17 cellular contexts compared by ENCODE assay signal in genomic region chr19:18239303-18239702, GRCh38. TPM values are rescaled to one million over a fixed set of nuclear protein-coding genes. Genes with fewer than 3 reads are reported as not detected.
DNase-seq lines count a peak whose midpoint lies in the region; ATAC-seq, FAIRE-seq and TF ChIP-seq lines count a peak whose summit lies in the region.
"Had no signal": no experiment of that assay in that cellular context is flagged by ENCODE, and none has a peak within 500 bp of the region (broad histone marks: within the 10 kb centered on the region; RNA-seq: fewer than 3 reads in every experiment).

No MANE protein-coding gene starts in this region.

- H3K4me1 ChIP-seq in HepG2 (ENCODE audit: insufficient read depth, low read length) (no peaks in the 10 kb centered on the region), right lobe of liver (no peaks in the 10 kb centered on the region), testis (no peaks in the 10 kb centered on the region)
- H3K4me1 ChIP-seq: colonic mucosa, suprapubic skin had no signal

- H2AFZ ChIP-seq in HepG2 (ENCODE audit: low read length): no peak overlapping the region

- H3K27me3 Mint-ChIP-seq in Calu3 (ENCODE audit: unreplicated experiment): peaks cover 48% of the 10 kb centered on the region

- intact Hi-C loops in HepG2 (cut with micrococcal nuclease; ENCODE audit: unreplicated experiment) (no loop called here), right lobe of liver (cut with DNase I) (no loop called here), testis (cut with DNase I; ENCODE audit: low total_unique reads) (no loop called here), Calu3 (cut with micrococcal nuclease; ENCODE audit: unreplicated experiment) (no loop called here)

- H3K27ac ChIP-seq in HepG2 (ENCODE audit: extremely low read length, insufficient read depth, low read length) (no peak overlapping the region), right lobe of liver (no peak overlapping the region), testis (no peak overlapping the region)
- H3K27ac ChIP-seq: colonic mucosa, epithelial cell of prostate, skin epidermis, suprapubic skin had no signal

- H4K20me1 ChIP-seq in HepG2 (ENCODE audit: insufficient read depth, low read length): no peaks in the 10 kb centered on the region

- no peak for TF ChIP-seq RAD21 in HepG2 (CRISPR knock-in tag; IDR thresholded peaks at IDR 0.05)

- no peak overlapping the region for H3K4me3 Mint-ChIP-seq in Calu3 (ENCODE audit: low read depth, unreplicated experiment)
- H3K4me3 Mint-ChIP-seq: T-helper 1 cell treated with Interleukin-12 subunit alpha and Interleukin-12 subunit beta and Interleukin-4 antibody, amounts not matched to agents 30 μg/mL and 1 μg/mL, for 36 hours had no signal

- no peak overlapping the region for H3K9ac ChIP-seq in HepG2 (ENCODE audit: insufficient read depth, low read depth, low read length)

- no peak for TF ChIP-seq POLR2A in HepG2 (IDR thresholded peaks at IDR 0.05; ENCODE audit: insufficient read depth in 1 of 2, low read depth in 2 of 2, low read length in 2 of 2)
- TF ChIP-seq POLR2A in right lobe of liver (IDR thresholded peaks at IDR 0.05): no peak
- TF ChIP-seq POLR2A in testis (IDR thresholded peaks at IDR 0.05): no peak

- no peak overlapping the region for H3K27ac Mint-ChIP-seq in Calu3 (ENCODE audit: unreplicated experiment)
- H3K27ac Mint-ChIP-seq: T-helper 1 cell treated with Interleukin-12 subunit alpha and Interleukin-12 subunit beta and Interleukin-4 antibody, amounts not matched to agents 30 μg/mL and 1 μg/mL, for 36 hours had no signal

- no peak for FAIRE-seq in HepG2 (lab: Jason Lieb, UNC)
- FAIRE-seq: frontal cortex had no signal

- no peaks in the 10 kb centered on the region; a peak in 1 of 5 replicates for H3K27me3 ChIP-seq in HepG2 (ENCODE audit: control insufficient read depth in 1 of 2, insufficient read depth in 2 of 2, low read length in 2 of 2)
- H3K27me3 ChIP-seq in right lobe of liver: peaks cover 0 to 3% of the 10 kb centered on the region in 2 donors
- H3K27me3 ChIP-seq in testis: no peaks in the 10 kb centered on the region

- no peaks in the 10 kb centered on the region for H3K36me3 Mint-ChIP-seq in Calu3 (ENCODE audit: insufficient read depth, unreplicated experiment)

- H3K9me3 ChIP-seq in HepG2 (ENCODE audit: low read length) (no peaks in the 10 kb centered on the region), right lobe of liver (no peaks in the 10 kb centered on the region), testis (no peaks in the 10 kb centered on the region)
- H3K9me3 ChIP-seq: colonic mucosa, suprapubic skin had no signal

- no peak for ATAC-seq in HepG2
- ATAC-seq in right lobe of liver: no peak

- no peaks in the 10 kb centered on the region for H3K4me1 Mint-ChIP-seq in Calu3 (ENCODE audit: low read depth, unreplicated experiment)

- no peaks in the 10 kb centered on the region for H3K79me2 ChIP-seq in HepG2 (ENCODE audit: insufficient read depth, low read length)

- no peak overlapping the region for H3K4me3 ChIP-seq in HepG2 (replicated peaks in 1 of 3; ENCODE audit: insufficient read depth in 1 of 3, low read depth in 2 of 3, low read length in 3 of 3)
- no peak overlapping the region for H3K4me3 ChIP-seq in right lobe of liver
- no peak overlapping the region for H3K4me3 ChIP-seq in testis
- H3K4me3 ChIP-seq: colonic mucosa, skin epidermis, suprapubic skin had no signal

- CTCF ChIA-PET in HepG2 (lab: Yijun Ruan, JAX; ENCODE audit: low intra/inter-chr PET ratio, low total read pairs) (no interaction called here), Calu3 (lab: Charles Lee) (no interaction called here)

- in situ Hi-C loops in HepG2 (cut with HindIII; ENCODE audit: extremely low pct_ligation_motif_present, low pct_unique_long_range_greater_than_20kb): no loop called here

- TF ChIP-seq EP300 in HepG2 (IDR thresholded peaks at IDR 0.05; ENCODE audit: low read depth in 2 of 2, low read length in 2 of 2) (no peak), HepG2 (CRISPR knock-in tag; IDR thresholded peaks at IDR 0.05; ENCODE audit: borderline replicate concordance) (no peak)

- no peaks in the 10 kb centered on the region for H3K9me3 Mint-ChIP-seq in Calu3 (ENCODE audit: low read depth, unreplicated experiment)
- H3K9me3 Mint-ChIP-seq: T-helper 1 cell treated with Interleukin-12 subunit alpha and Interleukin-12 subunit beta and Interleukin-4 antibody, amounts not matched to agents 30 μg/mL and 1 μg/mL, for 36 hours had no signal

- 15% methylated on average over 12 of the region's 12 CpGs for WGBS in HepG2 (ENCODE audit: low lambda C conversion rate)
- 26% methylated on average over 8 of the region's 12 CpGs for WGBS in right lobe of liver (ENCODE audit: insufficient coverage, low coverage, low lambda C conversion rate, missing lambda C conversion rate)
- 27 to 36% methylated on average over 12 of the region's 12 CpGs for WGBS in testis, 2 donors

- POLR2A ChIA-PET in HepG2 (lab: Yijun Ruan, JAX): no interaction called here

- no peak for DNase-seq in HepG2 (ENCODE audit: low spot score)
- no peak for DNase-seq in right lobe of liver
- DNase-seq in astrocyte of the hippocampus (ENCODE audit: low read depth, low spot score): peak; percentile 29
- DNase-seq in testis: peak; percentile 26
- no peak for DNase-seq in DMS53 (lab: John Stamatoyannopoulos, UW)
- DNase-seq in Calu3: no peak
- DNase-seq: activated gamma-delta T cell; colonic mucosa; NCI-H1694 treated with DMSO at 0.1 percent for 48 hours; Right ventricle myocardium superior; stimulated activated CD4-positive, alpha-beta T cell treated with anti-CD3 and anti-CD28 coated beads, Interleukin-4, amount 100 ng/mL, for 24 hours; stimulated activated CD8-positive, alpha-beta memory T cell treated with anti-CD3 and anti-CD28 coated beads, Interleukin-4, amount 100 ng/mL, for 48 hours had no signal

- TF ChIP-seq CTCF in HepG2 (CRISPR knock-in tag; IDR thresholded peaks at IDR 0.05) (no peak), right lobe of liver (IDR thresholded peaks at IDR 0.05) (no peak), testis (IDR thresholded peaks at IDR 0.05) (no peak), Calu3 (IDR thresholded peaks at IDR 0.05; ENCODE audit: unreplicated experiment) (no peak)

- BruUV-seq in HepG2 (replicated peaks; lab: Mats Ljungman, UMichigan): no TSS peak
- no TSS peak for BruUV-seq in Calu3 (replicated peaks; lab: Mats Ljungman, UMichigan)

- H3K4me2 ChIP-seq in HepG2 (ENCODE audit: low read depth, low read length): no peak overlapping the region

- H3K36me3 ChIP-seq in HepG2 (replicated peaks in 1 of 2; ENCODE audit: control insufficient read depth in 1 of 2, insufficient read depth in 2 of 2, low read length in 2 of 2) (no peaks in the 10 kb centered on the region), right lobe of liver (no peaks in the 10 kb centered on the region), testis (ENCODE audit: low read depth, missing control alignments) (no peaks in the 10 kb centered on the region)
- H3K36me3 ChIP-seq: colonic mucosa, suprapubic skin had no signal

RNA-seq across cellular contexts. Expression of gene PDE4C, which starts 13.1 kb away (rescaled TPM):
- total RNA-seq in HepG2 (2016; rRNA removed; fragmentation: Illumina TruSeq; extraction: Trizol) (0.90 and 1.4 TPM in 2 replicates), right lobe of liver (1 to 10 TPM in 1 of 6 experiments, under 1 TPM in 5; 0.25 to 1.1 (median 0.57) TPM), testis (10 to 100 TPM in 1 of 2 donors, 1 to 10 TPM in 1; 7.1 to 19.5 TPM), Calu3 (2022) (0.90 and 2.4 TPM in 2 replicates)
- 0.30 and 0.44 TPM in 2 replicates for total RNA-seq in HepG2 (2016; cell fraction: cytosol; rRNA removed; fragmentation: Illumina TruSeq; extraction: Trizol; ENCODE audit: low read depth)
- 0.49 and 1.5 TPM in 2 replicates for total RNA-seq in HepG2 (2016; cell fraction: insoluble cytoplasmic fraction; rRNA removed; fragmentation: Illumina TruSeq; extraction: Trizol)
- total RNA-seq in HepG2 (2016; cell fraction: membrane; rRNA removed; fragmentation: Illumina TruSeq; extraction: Trizol): 0.07 and 0.37 TPM in 2 replicates
- 1.7 and 2.4 TPM in 2 replicates for total RNA-seq in HepG2 (2016; cell fraction: nucleus; rRNA removed; fragmentation: Illumina TruSeq; extraction: Trizol)
- polyA plus RNA-seq in HepG2 (2011; rRNA removed) (14.0 and 17.9 TPM in 2 replicates), testis (ENCODE audit: insufficient read depth, low read depth, low replicate concordance) (5.7 TPM)
- 3.4 and 4.6 TPM in 2 replicates for polyA plus RNA-seq in HepG2 (2011; cell fraction: cytosol; rRNA removed)
- polyA plus RNA-seq in HepG2 (2011; cell fraction: nucleus; rRNA removed): 128 and 158 TPM in 2 replicates
- 2.2 and 3.2 TPM in 2 replicates for polyA plus RNA-seq in HepG2 (2012)
- polyA plus RNA-seq in HepG2 (2016; cell fraction: cytosol; fragmentation: Illumina TruSeq; extraction: Trizol; ENCODE audit: low read depth): not detected in 2 replicates
- polyA plus RNA-seq in HepG2 (2016; cell fraction: insoluble cytoplasmic fraction; fragmentation: Illumina TruSeq; extraction: Trizol; ENCODE audit: low read depth): 0.33 and 0.37 TPM in 2 replicates
- polyA plus RNA-seq in HepG2 (2016; cell fraction: membrane; fragmentation: Illumina TruSeq; extraction: Trizol; ENCODE audit: low read depth): not detected in 2 replicates
- polyA plus RNA-seq in HepG2 (2016; cell fraction: nucleus; fragmentation: Illumina TruSeq; extraction: Trizol; ENCODE audit: insufficient read depth, low read depth): 10.9 and 11.5 TPM in 2 replicates
- 0.56 and 12.3 TPM in 2 replicates for polyA minus RNA-seq in HepG2 (2011; rRNA and poly(A)+ RNA removed; ENCODE audit: low replicate concordance)
- 1.5 and 3.1 TPM in 2 replicates for polyA minus RNA-seq in HepG2 (2011; cell fraction: cytosol; rRNA and poly(A)+ RNA removed)
- 30.4 and 31.1 TPM in 2 replicates for polyA minus RNA-seq in HepG2 (2011; cell fraction: nucleus; rRNA and poly(A)+ RNA removed)

RNA-seq across cellular contexts. Expression of gene IQCN, which starts 34.9 kb away (rescaled TPM):
- total RNA-seq in HepG2 (2016; rRNA removed; fragmentation: Illumina TruSeq; extraction: Trizol) (0.04 and 0.07 TPM in 2 replicates), right lobe of liver (1 to 10 TPM in 5 of 6 experiments, under 1 TPM in 1; 0.82 to 5.3 (median 2.5) TPM), testis (10 to 100 TPM; 30.1 to 62.3 TPM), Calu3 (2022) (1.5 and 1.6 TPM in 2 replicates)
- not detected in 2 replicates for total RNA-seq in HepG2 (2016; cell fraction: cytosol; rRNA removed; fragmentation: Illumina TruSeq; extraction: Trizol; ENCODE audit: low read depth)
- total RNA-seq in HepG2 (2016; cell fraction: insoluble cytoplasmic fraction; rRNA removed; fragmentation: Illumina TruSeq; extraction: Trizol): 0.04 TPM in 1 of 2 replicates, not detected in the other
- not detected in 2 replicates for total RNA-seq in HepG2 (2016; cell fraction: membrane; rRNA removed; fragmentation: Illumina TruSeq; extraction: Trizol)
- total RNA-seq in HepG2 (2016; cell fraction: nucleus; rRNA removed; fragmentation: Illumina TruSeq; extraction: Trizol): 0.13 TPM in 1 of 2 replicates, not detected in the other
- polyA plus RNA-seq in HepG2 (2011; rRNA removed) (0.14 and 0.18 TPM in 2 replicates), testis (ENCODE audit: insufficient read depth, low read depth, low replicate concordance) (88.1 TPM)
- polyA plus RNA-seq in HepG2 (2011; cell fraction: cytosol; rRNA removed): 0.03 and 0.04 TPM in 2 replicates
- 1.3 and 1.5 TPM in 2 replicates for polyA plus RNA-seq in HepG2 (2011; cell fraction: nucleus; rRNA removed)
- 0.13 TPM in 2 replicates for polyA plus RNA-seq in HepG2 (2012)
- polyA plus RNA-seq in HepG2 (2016; cell fraction: cytosol; fragmentation: Illumina TruSeq; extraction: Trizol; ENCODE audit: low read depth): not detected in 2 replicates
- polyA plus RNA-seq in HepG2 (2016; cell fraction: insoluble cytoplasmic fraction; fragmentation: Illumina TruSeq; extraction: Trizol; ENCODE audit: low read depth): not detected in 2 replicates
- not detected in 2 replicates for polyA plus RNA-seq in HepG2 (2016; cell fraction: membrane; fragmentation: Illumina TruSeq; extraction: Trizol; ENCODE audit: low read depth)
- 0.25 and 0.49 TPM in 2 replicates for polyA plus RNA-seq in HepG2 (2016; cell fraction: nucleus; fragmentation: Illumina TruSeq; extraction: Trizol; ENCODE audit: insufficient read depth, low read depth)
- 0.26 and 0.91 TPM in 2 replicates for polyA minus RNA-seq in HepG2 (2011; rRNA and poly(A)+ RNA removed; ENCODE audit: low replicate concordance)
- 0.53 TPM in 1 of 2 replicates, not detected in the other for polyA minus RNA-seq in HepG2 (2011; cell fraction: cytosol; rRNA and poly(A)+ RNA removed)
- 0.52 and 0.62 TPM in 2 replicates for polyA minus RNA-seq in HepG2 (2011; cell fraction: nucleus; rRNA and poly(A)+ RNA removed)

RNA-seq across cellular contexts. Expression of gene RAB3A, which starts 35.5 kb away (rescaled TPM):
- total RNA-seq in HepG2 (2016; rRNA removed; fragmentation: Illumina TruSeq; extraction: Trizol) (0.53 and 0.58 TPM in 2 replicates), right lobe of liver (1 to 10 TPM in 3 of 6 experiments, under 1 TPM in 3; 0.81 to 2.6 (median 1.4) TPM), testis (1 to 10 TPM; 2.8 to 4.6 TPM), Calu3 (2022) (1.9 TPM in 2 replicates)
- 1.5 and 2.4 TPM in 2 replicates for total RNA-seq in HepG2 (2016; cell fraction: cytosol; rRNA removed; fragmentation: Illumina TruSeq; extraction: Trizol; ENCODE audit: low read depth)
- total RNA-seq in HepG2 (2016; cell fraction: insoluble cytoplasmic fraction; rRNA removed; fragmentation: Illumina TruSeq; extraction: Trizol): 0.61 and 1.2 TPM in 2 replicates
- 1.4 and 1.8 TPM in 2 replicates for total RNA-seq in HepG2 (2016; cell fraction: membrane; rRNA removed; fragmentation: Illumina TruSeq; extraction: Trizol)
- 1.0 and 1.4 TPM in 2 replicates for total RNA-seq in HepG2 (2016; cell fraction: nucleus; rRNA removed; fragmentation: Illumina TruSeq; extraction: Trizol)
- polyA plus RNA-seq in HepG2 (2011; rRNA removed) (0.95 and 0.98 TPM in 2 replicates), testis (ENCODE audit: insufficient read depth, low read depth, low replicate concordance) (6.3 TPM)
- 1.4 TPM in 2 replicates for polyA plus RNA-seq in HepG2 (2011; cell fraction: cytosol; rRNA removed)
- polyA plus RNA-seq in HepG2 (2011; cell fraction: nucleus; rRNA removed): 2.7 and 3.2 TPM in 2 replicates
- 1.8 and 2.1 TPM in 2 replicates for polyA plus RNA-seq in HepG2 (2012)
- 0.90 and 0.94 TPM in 2 replicates for polyA plus RNA-seq in HepG2 (2016; cell fraction: cytosol; fragmentation: Illumina TruSeq; extraction: Trizol; ENCODE audit: low read depth)
- polyA plus RNA-seq in HepG2 (2016; cell fraction: insoluble cytoplasmic fraction; fragmentation: Illumina TruSeq; extraction: Trizol; ENCODE audit: low read depth): 1.1 and 2.1 TPM in 2 replicates
- 1.1 TPM in 2 replicates for polyA plus RNA-seq in HepG2 (2016; cell fraction: membrane; fragmentation: Illumina TruSeq; extraction: Trizol; ENCODE audit: low read depth)
- 2.0 and 3.3 TPM in 2 replicates for polyA plus RNA-seq in HepG2 (2016; cell fraction: nucleus; fragmentation: Illumina TruSeq; extraction: Trizol; ENCODE audit: insufficient read depth, low read depth)
- polyA minus RNA-seq in HepG2 (2011; rRNA and poly(A)+ RNA removed; ENCODE audit: low replicate concordance): 4.2 and 9.4 TPM in 2 replicates
- polyA minus RNA-seq in HepG2 (2011; cell fraction: cytosol; rRNA and poly(A)+ RNA removed): 3.9 and 4.1 TPM in 2 replicates
- polyA minus RNA-seq in HepG2 (2011; cell fraction: nucleus; rRNA and poly(A)+ RNA removed): 0.64 and 1.2 TPM in 2 replicates

RNA-seq across cellular contexts. Expression of gene JUND, which starts 42.1 kb away (rescaled TPM):
- total RNA-seq in HepG2 (2016; rRNA removed; fragmentation: Illumina TruSeq; extraction: Trizol) (31.8 and 41.2 TPM in 2 replicates), right lobe of liver (100 to 1,000 TPM in 4 of 6 experiments, 10 to 100 TPM in 2; 29.3 to 188 (median 134) TPM), testis (100 to 1,000 TPM; 615 to 654 TPM), Calu3 (2022) (44.9 and 60.9 TPM in 2 replicates)
- 36.4 and 41.0 TPM in 2 replicates for total RNA-seq in HepG2 (2016; cell fraction: cytosol; rRNA removed; fragmentation: Illumina TruSeq; extraction: Trizol; ENCODE audit: low read depth)
- total RNA-seq in HepG2 (2016; cell fraction: insoluble cytoplasmic fraction; rRNA removed; fragmentation: Illumina TruSeq; extraction: Trizol): 30.0 and 40.6 TPM in 2 replicates
- 68.5 and 98.0 TPM in 2 replicates for total RNA-seq in HepG2 (2016; cell fraction: membrane; rRNA removed; fragmentation: Illumina TruSeq; extraction: Trizol)
- total RNA-seq in HepG2 (2016; cell fraction: nucleus; rRNA removed; fragmentation: Illumina TruSeq; extraction: Trizol): 23.4 and 45.2 TPM in 2 replicates
- polyA plus RNA-seq in HepG2 (2011; rRNA removed) (59.8 and 124 TPM in 2 replicates), testis (ENCODE audit: insufficient read depth, low read depth, low replicate concordance) (96.4 TPM)
- 93.9 and 178 TPM in 2 replicates for polyA plus RNA-seq in HepG2 (2011; cell fraction: cytosol; rRNA removed)
- polyA plus RNA-seq in HepG2 (2011; cell fraction: nucleus; rRNA removed): 129 and 136 TPM in 2 replicates
- 44.0 and 66.6 TPM in 2 replicates for polyA plus RNA-seq in HepG2 (2012)
- polyA plus RNA-seq in HepG2 (2016; cell fraction: cytosol; fragmentation: Illumina TruSeq; extraction: Trizol; ENCODE audit: low read depth): 85.1 and 91.8 TPM in 2 replicates
- polyA plus RNA-seq in HepG2 (2016; cell fraction: insoluble cytoplasmic fraction; fragmentation: Illumina TruSeq; extraction: Trizol; ENCODE audit: low read depth): 74.4 and 76.0 TPM in 2 replicates
- polyA plus RNA-seq in HepG2 (2016; cell fraction: membrane; fragmentation: Illumina TruSeq; extraction: Trizol; ENCODE audit: low read depth): 131 and 149 TPM in 2 replicates
- polyA plus RNA-seq in HepG2 (2016; cell fraction: nucleus; fragmentation: Illumina TruSeq; extraction: Trizol; ENCODE audit: insufficient read depth, low read depth): 77.1 and 84.7 TPM in 2 replicates
- 49.7 and 194 TPM in 2 replicates for polyA minus RNA-seq in HepG2 (2011; rRNA and poly(A)+ RNA removed; ENCODE audit: low replicate concordance)
- polyA minus RNA-seq in HepG2 (2011; cell fraction: cytosol; rRNA and poly(A)+ RNA removed): 164 and 168 TPM in 2 replicates
- polyA minus RNA-seq in HepG2 (2011; cell fraction: nucleus; rRNA and poly(A)+ RNA removed): 60.5 and 91.9 TPM in 2 replicates

RNA-seq across cellular contexts. Expression of gene MPV17L2, which starts 46.3 kb away (rescaled TPM):
- total RNA-seq in HepG2 (2016; rRNA removed; fragmentation: Illumina TruSeq; extraction: Trizol) (13.0 and 16.7 TPM in 2 replicates), right lobe of liver (10 to 100 TPM in 2 of 6 experiments, 1 to 10 TPM in 4; 6.5 to 26.4 (median 7.5) TPM), testis (10 to 100 TPM; 15.2 to 15.8 TPM), Calu3 (2022) (10.9 and 11.5 TPM in 2 replicates)
- total RNA-seq in HepG2 (2016; cell fraction: cytosol; rRNA removed; fragmentation: Illumina TruSeq; extraction: Trizol; ENCODE audit: low read depth): 5.8 and 6.2 TPM in 2 replicates
- 13.4 and 17.8 TPM in 2 replicates for total RNA-seq in HepG2 (2016; cell fraction: insoluble cytoplasmic fraction; rRNA removed; fragmentation: Illumina TruSeq; extraction: Trizol)
- total RNA-seq in HepG2 (2016; cell fraction: membrane; rRNA removed; fragmentation: Illumina TruSeq; extraction: Trizol): 8.3 and 11.1 TPM in 2 replicates
- total RNA-seq in HepG2 (2016; cell fraction: nucleus; rRNA removed; fragmentation: Illumina TruSeq; extraction: Trizol): 9.2 and 11.2 TPM in 2 replicates
- polyA plus RNA-seq in HepG2 (2011; rRNA removed) (12.4 and 13.6 TPM in 2 replicates), testis (ENCODE audit: insufficient read depth, low read depth, low replicate concordance) (11.2 TPM)
- 8.7 and 13.2 TPM in 2 replicates for polyA plus RNA-seq in HepG2 (2011; cell fraction: cytosol; rRNA removed)
- 5.8 and 6.4 TPM in 2 replicates for polyA plus RNA-seq in HepG2 (2011; cell fraction: nucleus; rRNA removed)
- 6.0 and 9.4 TPM in 2 replicates for polyA plus RNA-seq in HepG2 (2012)
- 7.8 and 8.4 TPM in 2 replicates for polyA plus RNA-seq in HepG2 (2016; cell fraction: cytosol; fragmentation: Illumina TruSeq; extraction: Trizol; ENCODE audit: low read depth)
- 21.7 TPM in 2 replicates for polyA plus RNA-seq in HepG2 (2016; cell fraction: insoluble cytoplasmic fraction; fragmentation: Illumina TruSeq; extraction: Trizol; ENCODE audit: low read depth)
- polyA plus RNA-seq in HepG2 (2016; cell fraction: membrane; fragmentation: Illumina TruSeq; extraction: Trizol; ENCODE audit: low read depth): 9.2 and 11.9 TPM in 2 replicates
- 27.8 and 29.4 TPM in 2 replicates for polyA plus RNA-seq in HepG2 (2016; cell fraction: nucleus; fragmentation: Illumina TruSeq; extraction: Trizol; ENCODE audit: insufficient read depth, low read depth)
- polyA minus RNA-seq in HepG2 (2011; rRNA and poly(A)+ RNA removed; ENCODE audit: low replicate concordance): 22.3 and 69.9 TPM in 2 replicates
- polyA minus RNA-seq in HepG2 (2011; cell fraction: cytosol; rRNA and poly(A)+ RNA removed): 3.4 and 4.1 TPM in 2 replicates
- 2.5 and 3.7 TPM in 2 replicates for polyA minus RNA-seq in HepG2 (2011; cell fraction: nucleus; rRNA and poly(A)+ RNA removed)

Comparison
In these comparisons a context has a peak if more than half of its experiments do, and no peak if none do; other contexts are left out.
1. DNase-seq: peak in astrocyte of the hippocampus (single experiment) and testis (single experiment); none in HepG2 (single experiment), right lobe of liver (0 of 3), DMS53 (single experiment) and Calu3 (single experiment).
2. RNA of gene IQCN, which starts 34.9 kb away (total RNA-seq): 30.1 to 62.3 TPM in testis; 0.82 to 5.3 TPM in right lobe of liver, 1.5 to 1.6 TPM in Calu3 and 0.04 to 0.13 TPM in HepG2; every median in the first group is over 4 times any median in the second.